In genomic region chr5:6490693-6491092, GRCh38 we compare ENCODE assay signal across 22 cellular contexts. TPM values are rescaled to one million over a fixed set of nuclear protein-coding genes. Genes with fewer than 3 reads are reported as not detected.
"Had no signal": no experiment of that assay in that cellular context is flagged by ENCODE, and none has a peak within 500 bp of the region (broad histone marks: within the 10 kb centered on the region; RNA-seq: fewer than 3 reads in every experiment).

No MANE protein-coding gene starts in this region.

- H3K27me3 ChIP-seq: thyroid gland had no signal

- H3K36me3 ChIP-seq: lower lobe of right lung, neural progenitor cell, spleen, thyroid gland, upper lobe of right lung had no signal

- H3K27ac ChIP-seq: epithelial cell of prostate, lower lobe of right lung, neural progenitor cell, spleen, thyroid gland, upper lobe of right lung, VCaP had no signal

- ATAC-seq: activated CD4-positive, CD25-positive, alpha-beta regulatory T cell treated with anti-CD3 and anti-CD28 coated beads, Interleukin-2, amount 50 U/mL, for 24 hours; activated CD8-positive, alpha-beta memory T cell treated with anti-CD3 and anti-CD28 coated beads, Interleukin-2, amount 10 ng/mL, durations not matched to agents 7 days and 5 days; activated CD8-positive, alpha-beta T cell treated with anti-CD3 and anti-CD28 coated beads for 36 hours; lower lobe of right lung; naive thymus-derived CD8-positive, alpha-beta T cell; upper lobe of right lung had no signal

- H3K9ac ChIP-seq: neural progenitor cell had no signal

- H3K4me1 ChIP-seq: lower lobe of right lung, neural progenitor cell, upper lobe of right lung had no signal

- H3K9me3 ChIP-seq: lower lobe of right lung, spleen, thyroid gland, upper lobe of right lung had no signal

- DNase-seq: activated CD4-positive, alpha-beta T cell treated with anti-CD3 and anti-CD28 coated beads, Interleukin-2, amount 10 ng/mL, durations not matched to agents 7 days and 5 days; activated CD8-positive, alpha-beta memory T cell treated with anti-CD3 and anti-CD28 coated beads, Interleukin-2, amount 10 ng/mL, durations not matched to agents 7 days and 5 days; activated CD8-positive, alpha-beta T cell treated with anti-CD3 and anti-CD28 coated beads for 36 hours; activated effector memory CD4-positive, alpha-beta T cell treated with anti-CD3 and anti-CD28 coated beads, Interleukin-2, amount 50 U/mL, for 16 hours; activated naive CD4-positive, alpha-beta T cell treated with anti-CD3 and anti-CD28 coated beads, Interleukin-2, amount 10 ng/mL, durations not matched to agents 7 days and 5 days; activated T-cell treated with anti-CD3 and anti-CD28 coated beads for 4 hours; amygdala; cerebellar nuclear complex; cortex of kidney; kidney; lower lobe of right lung; naive thymus-derived CD8-positive, alpha-beta T cell; spleen; stimulated activated CD4-positive, alpha-beta T cell treated with anti-CD3 and anti-CD28 coated beads, Interleukin-4, amount 100 ng/mL, for 1 hour; stimulated activated naive CD4-positive, alpha-beta T cell; thyroid gland; upper lobe of right lung had no signal

- H2AFZ ChIP-seq: neural progenitor cell had no signal

- H3K4me3 ChIP-seq: lower lobe of right lung, neural progenitor cell, spleen, thyroid gland, upper lobe of right lung had no signal

RNA-seq across cellular contexts. Expression of gene UBE2QL1, which starts 42.0 kb away (rescaled TPM):
- total RNA-seq: activated CD4-positive, alpha-beta T cell treated with anti-CD3 and anti-CD28 coated beads, Interleukin-2, amount 10 ng/mL, durations not matched to agents 7 days and 5 days; activated CD8-positive, alpha-beta T cell treated with anti-CD3 and anti-CD28 coated beads for 36 hours; bronchial epithelial cell; lower lobe of right lung; naive thymus-derived CD8-positive, alpha-beta T cell; upper lobe of right lung had no signal
- polyA plus RNA-seq: naive thymus-derived CD8-positive, alpha-beta T cell had no signal
